In genomic region chr19:1275260-1275975, GRCh38 we compare ENCODE assay signal across 8 cellular contexts. TPM values are rescaled to one million over a fixed set of nuclear protein-coding genes. Genes with fewer than 3 reads are reported as not detected.
DNase-seq lines count a peak whose midpoint lies in the region; ATAC-seq, FAIRE-seq and TF ChIP-seq lines count a peak whose summit lies in the region.

Gene FAM174C (plus strand): TSS chr19:1275530. CDS start chr19:1275550, 20 bp downstream.

- no peaks in the 10 kb centered on the region for H3K9me3 ChIP-seq in kidney (ENCODE audit: control insufficient read depth in 1 of 2, low read length in 2 of 2)

- H3K4me1 ChIP-seq in kidney (ENCODE audit: control insufficient read depth in 1 of 2, insufficient read depth in 1 of 2, low read depth in 1 of 2, low read length in 2 of 2), result peaks cover 22 to 47% of the 10 kb centered on the region in 2 donors

- intact Hi-C loops in kidney (cut with DNase I), result no loop called here

- FAIRE-seq in kidney (lab: Jason Lieb, UNC), result no peak

- DNase-seq in AG10803 (ENCODE audit: low read depth), result peak; percentile 96
- peak; percentile 92 for DNase-seq in NCI-H460 (ENCODE audit: extremely low read depth, low read depth)
- DNase-seq in activated CD4-positive, CD25-positive, alpha-beta regulatory T cell treated with anti-CD3 and anti-CD28 coated beads, Interleukin-2, amount 50 U/mL, for 72 hours, result peak; percentile 92
- DNase-seq in cerebellar cortex (ENCODE audit: low spot score), result peak; percentile 95
- DNase-seq in kidney, result peak; percentile 99
- peak; percentile 98 for DNase-seq in stimulated activated CD4-positive, alpha-beta T cell treated with anti-CD3 and anti-CD28 coated beads, Interleukin-15, amount 100 ng/mL, for 24 hours

- no peak for TF ChIP-seq CTCF in AG10803 (conservative IDR thresholded peaks at IDR 0.05; ENCODE audit: low read length)
- TF ChIP-seq CTCF in kidney (IDR thresholded peaks at IDR 0.05; ENCODE audit: borderline replicate concordance, extremely low read depth, insufficient read depth), result no peak

- H3K4me3 ChIP-seq in AG10803 (ENCODE audit: low read length) (peak within 1 kb of the TSS; percentile 72), kidney (ENCODE audit: low read length in 2 of 2) (peak within 1 kb of the TSS; percentile 67 to 75)

- TF ChIP-seq POLR2A in GM19099 (IDR thresholded peaks at IDR 0.05; ENCODE audit: extremely low read depth, insufficient read length, low read depth), result peak; percentile 95

- peak within 1 kb of the TSS; percentile 98 to 99 for H3K27ac ChIP-seq in kidney (ENCODE audit: low read depth in 2 of 2, low read length in 2 of 2)

- H3K36me3 ChIP-seq in kidney (ENCODE audit: control insufficient read depth in 1 of 2, insufficient read depth in 2 of 2, low read length in 2 of 2), result peaks cover 17 to 44% of the 10 kb centered on the region in 2 donors

- peak within 1 kb of the TSS; percentile 70 to 73 for H3K9ac ChIP-seq in kidney (ENCODE audit: low read length in 2 of 2)

- peak; percentile 56 for ATAC-seq in HG03378 (IDR thresholded peaks at IDR 0.05; ENCODE audit: unreplicated experiment)

RNA-seq across cellular contexts. Expression of gene FAM174C, which starts in this region (rescaled TPM):
- 42.7 and 59.3 TPM in 2 replicates for total RNA-seq in NCI-H460 (2014; rRNA removed; shearing (Covaris generic))
- 63.3 and 94.9 TPM in 2 replicates for polyA plus RNA-seq in NCI-H460 (2014; cell fraction: nucleus; rRNA removed)
- 35.3 TPM for total RNA-seq in kidney
- polyA plus RNA-seq in kidney (ENCODE audit: insufficient read depth, low read depth, low replicate concordance), result 94.7 TPM

Comparison
In these comparisons a context has a peak if more than half of its experiments do, and no peak if none do; other contexts are left out.
1. Peak in every context shown above with its lines: DNase-seq, ATAC-seq, H3K4me3 ChIP-seq and H3K27ac ChIP-seq.